ENCODE assay signal across 21 cellular contexts in the genomic region with DNA sequence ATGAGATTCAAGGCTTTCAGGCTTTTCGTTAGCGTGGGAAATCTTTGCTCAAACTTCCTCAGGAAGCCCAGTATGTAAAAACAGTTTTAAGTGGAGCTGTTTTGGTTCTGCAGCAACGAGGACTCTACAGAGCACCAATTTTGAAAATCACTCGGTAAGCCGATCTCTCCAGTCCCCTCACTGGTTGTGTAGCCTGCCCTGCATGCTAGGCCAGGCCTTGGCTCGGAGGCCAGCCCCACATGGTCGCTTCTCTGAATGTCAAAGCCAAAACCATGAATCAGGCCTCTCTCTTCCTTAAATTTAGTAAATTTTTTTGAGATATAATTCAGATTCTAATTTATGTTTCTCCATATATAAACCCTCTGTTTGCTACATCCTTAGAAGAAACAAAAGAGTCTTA.
DNase-seq lines count a peak whose midpoint lies in the region; ATAC-seq and TF ChIP-seq lines count a peak whose summit lies in the region.
"Had no signal": no experiment of that assay in that cellular context is flagged by ENCODE, and none has a peak within 500 bp of the region (broad histone marks: within the 10 kb centered on the region; RNA-seq: fewer than 3 reads in every experiment).

No MANE protein-coding gene starts in this region.

- DNase-seq in G401 (ENCODE audit: low spot score) (peak; percentile 64), chondrocyte (ENCODE audit: low spot score) (no peak), right cardiac atrium (peak; percentile 30 to 74 (median 62)), gastrocnemius medialis (peak in 1 of 2 donors; percentile 22)
- no peak for DNase-seq in activated T-helper 1 cell treated with anti-CD3 and anti-CD28 coated beads, Interleukin-12 subunit alpha, Interleukin-12 subunit beta, Interleukin-2, Interleukin-4 antibody, amounts not matched to agents 30 ng/mL and 10 ng/mL and 1 ng/mL, durations not matched to agents 14 hours and 24 hours and 36 hours (ENCODE audit: low spot score)
- no peak for DNase-seq in stimulated activated effector memory CD8-positive, alpha-beta T cell treated with anti-CD3 and anti-CD28 coated beads, Interleukin-12 subunit alpha, Interleukin-12 subunit beta, amount 100 ng/mL, for 72 hours (ENCODE audit: low spot score in 2 of 2)
- DNase-seq in stimulated activated CD4-positive, alpha-beta T cell treated with anti-CD3 and anti-CD28 coated beads, Interleukin-1b, Interleukin-23, amount 100 ng/mL, for 48 hours, result no peak
- DNase-seq: activated CD4-positive, alpha-beta T cell treated with anti-CD3 and anti-CD28 coated beads, Interleukin-2, amount 10 ng/mL, durations not matched to agents 7 days and 5 days; activated CD8-positive, alpha-beta memory T cell treated with anti-CD3 and anti-CD28 coated beads, Interleukin-2, amount 50 U/mL, for 48 hours; activated effector memory CD4-positive, alpha-beta T cell treated with Interleukin-2 at 50 U/mL for 16 hours; CD4-positive, CD25-positive, alpha-beta regulatory T cell; NCI-H1694; OCI-M1 had no signal

- peaks cover 24% of the 10 kb centered on the region for H3K36me3 Mint-ChIP-seq in chondrocyte (ENCODE audit: low read depth)
- peaks cover 42% of the 10 kb centered on the region for H3K36me3 Mint-ChIP-seq in activated T-helper 1 cell treated with anti-CD3 and anti-CD28 coated beads, Interleukin-12 subunit alpha, Interleukin-12 subunit beta, Interleukin-2, Interleukin-4 antibody, amounts not matched to agents 30 ng/mL and 10 ng/mL and 1 ng/mL, durations not matched to agents 14 hours and 24 hours and 36 hours (ENCODE audit: low read depth)
- H3K36me3 Mint-ChIP-seq in stimulated activated effector memory CD8-positive, alpha-beta T cell treated with anti-CD3 and anti-CD28 coated beads, Interleukin-12 subunit alpha, Interleukin-12 subunit beta, amount 100 ng/mL, for 72 hours, result peaks cover 26% of the 10 kb centered on the region

- H3K4me1 ChIP-seq in right cardiac atrium (ENCODE audit: control insufficient read depth, insufficient read depth, low read length) (peaks cover 13% of the 10 kb centered on the region), gastrocnemius medialis (peaks cover 48 to 62% of the 10 kb centered on the region in 2 donors)

- 25% methylated on average over 7 of the region's 7 CpGs for WGBS in right cardiac atrium

- H3K4me3 ChIP-seq in right cardiac atrium (ENCODE audit: low read length) (no peak overlapping the region), gastrocnemius medialis (no peak overlapping the region)
- H3K4me3 ChIP-seq: GM23248, K562, SJSA1, suprapubic skin had no signal

- TF ChIP-seq CTCF in chondrocyte (IDR thresholded peaks at IDR 0.05) (no peak), gastrocnemius medialis (IDR thresholded peaks at IDR 0.05 in 4 of 5, conservative IDR thresholded peaks at IDR 0.05 in 1 of 5) (no peak)

- no peaks in the 10 kb centered on the region for H3K27me3 Mint-ChIP-seq in chondrocyte (ENCODE audit: low read depth)
- H3K27me3 Mint-ChIP-seq in activated T-helper 1 cell treated with anti-CD3 and anti-CD28 coated beads, Interleukin-12 subunit alpha, Interleukin-12 subunit beta, Interleukin-2, Interleukin-4 antibody, amounts not matched to agents 30 ng/mL and 10 ng/mL and 1 ng/mL, durations not matched to agents 14 hours and 24 hours and 36 hours (ENCODE audit: insufficient read depth), result no peaks in the 10 kb centered on the region
- H3K27me3 Mint-ChIP-seq: activated CD4-positive, alpha-beta T cell treated with anti-CD3 and anti-CD28 coated beads, Interleukin-2, amount 10 ng/mL, durations not matched to agents 7 days and 5 days; CD4-positive, CD25-positive, alpha-beta regulatory T cell; progenitor cell of endocrine pancreas had no signal

- no peaks in the 10 kb centered on the region for H3K9me3 Mint-ChIP-seq in chondrocyte (ENCODE audit: low read depth)
- H3K9me3 Mint-ChIP-seq in activated T-helper 1 cell treated with anti-CD3 and anti-CD28 coated beads, Interleukin-12 subunit alpha, Interleukin-12 subunit beta, Interleukin-2, Interleukin-4 antibody, amounts not matched to agents 30 ng/mL and 10 ng/mL and 1 ng/mL, durations not matched to agents 14 hours and 24 hours and 36 hours, result peaks cover 5% of the 10 kb centered on the region
- H3K9me3 Mint-ChIP-seq in stimulated activated effector memory CD8-positive, alpha-beta T cell treated with anti-CD3 and anti-CD28 coated beads, Interleukin-12 subunit alpha, Interleukin-12 subunit beta, amount 100 ng/mL, for 72 hours, result peaks cover 3% of the 10 kb centered on the region
- H3K9me3 Mint-ChIP-seq: T-helper 1 cell treated with Interleukin-12 subunit alpha and Interleukin-12 subunit beta and Interleukin-4 antibody, amounts not matched to agents 30 μg/mL and 1 μg/mL, for 36 hours had no signal

- H3K27ac ChIP-seq in right cardiac atrium (ENCODE audit: low read length), result peak overlapping the region; percentile 85
- peak overlapping the region; percentile 44 to 66 (median 58) for H3K27ac ChIP-seq in gastrocnemius medialis
- H3K27ac ChIP-seq: brain microvascular endothelial cell, GM23248, SJSA1 had no signal

- no peak for TF ChIP-seq POLR2A in gastrocnemius medialis (IDR thresholded peaks at IDR 0.05)

- intact Hi-C loops in right cardiac atrium (cut with DNase I), result loop anchor here in 2 of 4 donors (10.0 kb wide), 2 partner anchors 105 to 115 kb away; a partner anchor contains a TSS
- intact Hi-C loops in gastrocnemius medialis (cut with DNase I; ENCODE audit: low total_unique reads), result loop anchor here (5.0 kb wide), 1 partner anchor 182 kb away; no protein-coding TSS in a partner anchor
- intact Hi-C loops in activated T-helper 1 cell treated with anti-CD3 and anti-CD28 coated beads, Interleukin-12 subunit alpha, Interleukin-12 subunit beta, Interleukin-2, Interleukin-4 antibody, amounts not matched to agents 30 ng/mL and 10 ng/mL and 1 ng/mL, durations not matched to agents 14 hours and 24 hours and 36 hours (cut with micrococcal nuclease), result no loop called here

- ATAC-seq in right cardiac atrium (peak; percentile 56 to 61), gastrocnemius medialis (peak in 1 of 2 donors; percentile 49), GM18511 (IDR thresholded peaks at IDR 0.05; ENCODE audit: unreplicated experiment) (no peak)
- no peak for ATAC-seq in stimulated activated effector memory CD8-positive, alpha-beta T cell treated with anti-CD3 and anti-CD28 coated beads, Interleukin-12 subunit alpha, Interleukin-12 subunit beta, amount 100 ng/mL, for 72 hours

- H3K9me3 ChIP-seq in right cardiac atrium (ENCODE audit: control insufficient read depth, low read length), result no peaks in the 10 kb centered on the region
- no peaks in the 10 kb centered on the region for H3K9me3 ChIP-seq in gastrocnemius medialis
- H3K9me3 ChIP-seq: SJSA1, suprapubic skin had no signal

- H3K4me1 Mint-ChIP-seq in chondrocyte (ENCODE audit: low read depth), result peaks cover 34% of the 10 kb centered on the region
- H3K4me1 Mint-ChIP-seq in activated T-helper 1 cell treated with anti-CD3 and anti-CD28 coated beads, Interleukin-12 subunit alpha, Interleukin-12 subunit beta, Interleukin-2, Interleukin-4 antibody, amounts not matched to agents 30 ng/mL and 10 ng/mL and 1 ng/mL, durations not matched to agents 14 hours and 24 hours and 36 hours (ENCODE audit: low read depth), result peaks cover 21% of the 10 kb centered on the region
- H3K4me1 Mint-ChIP-seq in stimulated activated effector memory CD8-positive, alpha-beta T cell treated with anti-CD3 and anti-CD28 coated beads, Interleukin-12 subunit alpha, Interleukin-12 subunit beta, amount 100 ng/mL, for 72 hours, result peaks cover 18% of the 10 kb centered on the region

- no peak overlapping the region for H3K4me3 Mint-ChIP-seq in chondrocyte (ENCODE audit: unreplicated experiment)
- no peak overlapping the region for H3K4me3 Mint-ChIP-seq in activated T-helper 1 cell treated with anti-CD3 and anti-CD28 coated beads, Interleukin-12 subunit alpha, Interleukin-12 subunit beta, Interleukin-2, Interleukin-4 antibody, amounts not matched to agents 30 ng/mL and 10 ng/mL and 1 ng/mL, durations not matched to agents 14 hours and 24 hours and 36 hours
- no peak overlapping the region for H3K4me3 Mint-ChIP-seq in stimulated activated effector memory CD8-positive, alpha-beta T cell treated with anti-CD3 and anti-CD28 coated beads, Interleukin-12 subunit alpha, Interleukin-12 subunit beta, amount 100 ng/mL, for 72 hours
- H3K4me3 Mint-ChIP-seq: activated CD4-positive, alpha-beta T cell treated with anti-CD3 and anti-CD28 coated beads, Interleukin-2, amount 10 ng/mL, durations not matched to agents 7 days and 5 days; CD4-positive, CD25-positive, alpha-beta regulatory T cell; T-helper 1 cell treated with Interleukin-12 subunit alpha and Interleukin-12 subunit beta and Interleukin-4 antibody, amounts not matched to agents 30 μg/mL and 1 μg/mL, for 36 hours had no signal

- no peaks in the 10 kb centered on the region for H3K27me3 ChIP-seq in right cardiac atrium (ENCODE audit: control insufficient read depth, insufficient read depth)
- no peaks in the 10 kb centered on the region for H3K27me3 ChIP-seq in gastrocnemius medialis
- H3K27me3 ChIP-seq: brain microvascular endothelial cell, SJSA1, suprapubic skin had no signal

- no peaks in the 10 kb centered on the region for H3K36me3 ChIP-seq in gastrocnemius medialis

- in situ Hi-C loops in G401 (cut with HindIII; ENCODE audit: low sequenced_read_pairs), result no loop called here
- in situ Hi-C loops in gastrocnemius medialis (cut with MboI; ENCODE audit: low sequenced_read_pairs in 4 of 4), result loop anchor here in 1 of 4 donors (25.0 kb wide), 1 partner anchor 102 kb away; a partner anchor contains a TSS

- H3K27ac Mint-ChIP-seq in chondrocyte (ENCODE audit: unreplicated experiment), result peak overlapping the region; percentile 8
- no peak overlapping the region for H3K27ac Mint-ChIP-seq in activated T-helper 1 cell treated with anti-CD3 and anti-CD28 coated beads, Interleukin-12 subunit alpha, Interleukin-12 subunit beta, Interleukin-2, Interleukin-4 antibody, amounts not matched to agents 30 ng/mL and 10 ng/mL and 1 ng/mL, durations not matched to agents 14 hours and 24 hours and 36 hours
- no peak overlapping the region for H3K27ac Mint-ChIP-seq in stimulated activated effector memory CD8-positive, alpha-beta T cell treated with anti-CD3 and anti-CD28 coated beads, Interleukin-12 subunit alpha, Interleukin-12 subunit beta, amount 100 ng/mL, for 72 hours
- H3K27ac Mint-ChIP-seq: activated CD4-positive, alpha-beta T cell treated with anti-CD3 and anti-CD28 coated beads, Interleukin-2, amount 10 ng/mL, durations not matched to agents 7 days and 5 days; CD4-positive, CD25-positive, alpha-beta regulatory T cell; progenitor cell of endocrine pancreas; T-helper 1 cell treated with Interleukin-12 subunit alpha and Interleukin-12 subunit beta and Interleukin-4 antibody, amounts not matched to agents 30 μg/mL and 1 μg/mL, for 36 hours had no signal

Comparison
In these comparisons a context has a peak if more than half of its experiments do, and no peak if none do; other contexts are left out.
1. DNase-seq: peak in G401 (single experiment) and right cardiac atrium (3 of 3); none in chondrocyte (single experiment), activated T-helper 1 cell treated with anti-CD3 and anti-CD28 coated beads, Interleukin-12 subunit alpha, Interleukin-12 subunit beta, Interleukin-2, Interleukin-4 antibody, amounts not matched to agents 30 ng/mL and 10 ng/mL and 1 ng/mL, durations not matched to agents 14 hours and 24 hours and 36 hours (single experiment), stimulated activated effector memory CD8-positive, alpha-beta T cell treated with anti-CD3 and anti-CD28 coated beads, Interleukin-12 subunit alpha, Interleukin-12 subunit beta, amount 100 ng/mL, for 72 hours (0 of 2) and stimulated activated CD4-positive, alpha-beta T cell treated with anti-CD3 and anti-CD28 coated beads, Interleukin-1b, Interleukin-23, amount 100 ng/mL, for 48 hours (single experiment).
2. ATAC-seq: peak in right cardiac atrium (2 of 2); none in GM18511 (single experiment) and stimulated activated effector memory CD8-positive, alpha-beta T cell treated with anti-CD3 and anti-CD28 coated beads, Interleukin-12 subunit alpha, Interleukin-12 subunit beta, amount 100 ng/mL, for 72 hours (single experiment).